ENCODE assay signal across 32 cellular contexts in the genomic region with DNA sequence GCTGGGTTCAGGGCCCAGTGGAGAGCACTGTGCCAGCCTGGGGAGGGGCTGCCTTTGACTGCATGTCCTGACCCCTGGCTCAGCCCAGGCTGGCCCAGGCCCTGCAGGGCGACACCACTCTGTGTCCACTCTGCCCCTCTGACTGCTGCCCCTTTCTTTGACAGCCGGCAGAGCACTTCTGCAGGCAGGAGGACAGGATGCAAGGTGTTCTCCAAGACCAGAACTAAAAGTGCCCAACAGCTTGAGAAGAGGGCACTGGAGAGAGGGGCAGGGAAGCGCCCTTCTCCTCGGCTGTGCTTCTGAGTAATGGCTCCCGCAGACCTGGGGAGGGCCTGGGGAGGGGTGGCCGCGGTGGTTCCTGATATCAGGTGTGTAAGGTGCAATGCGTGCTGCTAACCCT.
"Had no signal": no experiment of that assay in that cellular context is flagged by ENCODE, and none has a peak within 500 bp of the region (broad histone marks: within the 10 kb centered on the region; RNA-seq: fewer than 3 reads in every experiment).

No MANE protein-coding gene starts in this region.

- H3K4me3 ChIP-seq: esophagus muscularis mucosa, heart left ventricle, lower lobe of right lung, right atrium auricular region, suprapubic skin, tibial artery had no signal

- H3K36me3 Mint-ChIP-seq: activated CD8-positive, alpha-beta memory T cell treated with anti-CD3 and anti-CD28 coated beads, Interleukin-2, amount 10 ng/mL, durations not matched to agents 7 days and 5 days; activated naive CD8-positive, alpha-beta T cell had no signal

- H3K27ac Mint-ChIP-seq: activated CD4-positive, alpha-beta T cell treated with anti-CD3 and anti-CD28 coated beads for 36 hours; activated CD8-positive, alpha-beta memory T cell treated with anti-CD3 and anti-CD28 coated beads, Interleukin-2, amount 10 ng/mL, durations not matched to agents 7 days and 5 days; activated CD8-positive, alpha-beta T cell treated with anti-CD3 and anti-CD28 coated beads, Interleukin-2, amount 10 ng/mL, durations not matched to agents 7 days and 5 days; activated naive CD8-positive, alpha-beta T cell; immature natural killer cell; stimulated activated memory B cell treated with anti-CD40 and anti-IgM and Interleukin-4, amounts not matched to agents 10 μg/mL and 1 μg/mL and 100 μg/mL, for 72 hours; T-helper 2 cell treated with Interferon-gamma antibody and Interleukin-4, amounts not matched to agents 5 μg/mL and 100 μg/mL, for 36 hours had no signal

- H3K27ac ChIP-seq: esophagus muscularis mucosa, foreskin keratinocyte, heart left ventricle, lower lobe of right lung, parathyroid adenoma, right atrium auricular region, suprapubic skin, tibial artery had no signal

- H3K27me3 Mint-ChIP-seq: activated CD4-positive, alpha-beta T cell treated with anti-CD3 and anti-CD28 coated beads for 36 hours; activated CD8-positive, alpha-beta memory T cell treated with anti-CD3 and anti-CD28 coated beads, Interleukin-2, amount 10 ng/mL, durations not matched to agents 7 days and 5 days; activated naive CD8-positive, alpha-beta T cell; naive thymus-derived CD8-positive, alpha-beta T cell; stimulated activated memory B cell treated with anti-CD40 and anti-IgM and Interleukin-4, amounts not matched to agents 10 μg/mL and 1 μg/mL and 100 μg/mL, for 72 hours; stimulated activated naive CD8-positive, alpha-beta T cell treated with anti-CD3 and anti-CD28 coated beads, Interleukin-15, amount 100 ng/mL, for 72 hours had no signal

- H3K4me1 ChIP-seq: foreskin keratinocyte had no signal

- H3K4me3 Mint-ChIP-seq: activated CD4-positive, alpha-beta T cell treated with anti-CD3 and anti-CD28 coated beads for 36 hours; activated CD8-positive, alpha-beta memory T cell treated with anti-CD3 and anti-CD28 coated beads, Interleukin-2, amount 10 ng/mL, durations not matched to agents 7 days and 5 days; activated CD8-positive, alpha-beta T cell treated with anti-CD3 and anti-CD28 coated beads, Interleukin-2, amount 10 ng/mL, durations not matched to agents 7 days and 5 days; activated naive CD8-positive, alpha-beta T cell; immature natural killer cell; naive thymus-derived CD8-positive, alpha-beta T cell; neural crest cell; stimulated activated memory B cell treated with anti-CD40 and anti-IgM and Interleukin-4, amounts not matched to agents 10 μg/mL and 1 μg/mL and 100 μg/mL, for 72 hours; stimulated activated naive CD8-positive, alpha-beta T cell treated with anti-CD3 and anti-CD28 coated beads, Interleukin-15, amount 100 ng/mL, for 72 hours; T-helper 2 cell treated with Interferon-gamma antibody and Interleukin-4, amounts not matched to agents 5 μg/mL and 100 μg/mL, for 36 hours had no signal

- H3K9me3 ChIP-seq: esophagus muscularis mucosa, heart left ventricle, lower lobe of right lung, right atrium auricular region, suprapubic skin, tibial artery had no signal

- H3K27me3 ChIP-seq: esophagus muscularis mucosa, foreskin keratinocyte, heart left ventricle, right atrium auricular region, suprapubic skin, tibial artery had no signal

- FAIRE-seq: bronchial epithelial cell, kidney had no signal

- H3K9me3 Mint-ChIP-seq: immature natural killer cell; naive thymus-derived CD8-positive, alpha-beta T cell; neural crest cell; stimulated activated memory B cell treated with anti-CD40 and anti-IgM and Interleukin-4, amounts not matched to agents 10 μg/mL and 1 μg/mL and 100 μg/mL, for 72 hours; stimulated activated naive CD8-positive, alpha-beta T cell treated with anti-CD3 and anti-CD28 coated beads, Interleukin-15, amount 100 ng/mL, for 72 hours; T-helper 2 cell treated with Interferon-gamma antibody and Interleukin-4, amounts not matched to agents 5 μg/mL and 100 μg/mL, for 36 hours had no signal

- DNase-seq: activated CD4-positive, alpha-beta T cell treated with anti-CD3 and anti-CD28 coated beads for 36 hours; activated CD4-positive, CD25-positive, alpha-beta regulatory T cell; activated CD8-positive, alpha-beta memory T cell treated with anti-CD3 and anti-CD28 coated beads, Interleukin-2, amount 10 ng/mL, durations not matched to agents 7 days and 5 days; activated CD8-positive, alpha-beta T cell treated with anti-CD3 and anti-CD28 coated beads, Interleukin-2, amount 10 ng/mL, durations not matched to agents 7 days and 5 days; activated effector memory CD4-positive, alpha-beta T cell treated with Interleukin-2 at 50 U/mL for 16 hours; activated naive CD4-positive, alpha-beta T cell treated with Interleukin-2 at 50 U/mL for 16 hours; anterior cingulate cortex; cortex of kidney; foreskin keratinocyte; hypothalamus; immature natural killer cell; left colon; lower lobe of right lung; mesenchymal stem cell; naive thymus-derived CD8-positive, alpha-beta T cell; occipital lobe; stimulated activated CD4-positive, alpha-beta T cell treated with anti-CD3 and anti-CD28 coated beads, Interleukin-4, amount 100 ng/mL, for 4 hours; stimulated activated CD8-positive, alpha-beta memory T cell treated with anti-CD3 and anti-CD28 coated beads, Interleukin-4, amount 100 ng/mL, for 48 hours; stimulated activated naive CD8-positive, alpha-beta T cell treated with anti-CD3 and anti-CD28 coated beads, Interleukin-15, amount 100 ng/mL, for 72 hours; T-helper 1 cell; tibial artery had no signal

- H3K9ac ChIP-seq: parathyroid adenoma had no signal

- H3K4me1 Mint-ChIP-seq: activated CD8-positive, alpha-beta memory T cell treated with anti-CD3 and anti-CD28 coated beads, Interleukin-2, amount 10 ng/mL, durations not matched to agents 7 days and 5 days; stimulated activated naive CD8-positive, alpha-beta T cell treated with anti-CD3 and anti-CD28 coated beads, Interleukin-15, amount 100 ng/mL, for 72 hours had no signal
